ENCODE assay signal across 9 cellular contexts in genomic region chr1:15448877-15449462, GRCh38. TPM values are rescaled to one million over a fixed set of nuclear protein-coding genes. Genes with fewer than 3 reads are reported as not detected.
"Had no signal": no experiment of that assay in that cellular context is flagged by ENCODE, and none has a peak within 500 bp of the region (broad histone marks: within the 10 kb centered on the region; RNA-seq: fewer than 3 reads in every experiment).

No MANE protein-coding gene starts in this region.

- H3K4me3 ChIP-seq: GM23248 had no signal

- DNase-seq: GM23248, GOT3, H9, HCEC 1CT, KG1 had no signal

- H3K9ac ChIP-seq: GM23248 had no signal

- H3K27ac ChIP-seq: GM23248 had no signal

- H2AFZ ChIP-seq: GM23248 had no signal

- FAIRE-seq: H54, HTR-8/SVneo had no signal

RNA-seq across cellular contexts. Expression of gene CELA2A, which starts 7.6 kb away (rescaled TPM):
- total RNA-seq: GM23248, H9, HT-29 had no signal
- polyA plus RNA-seq: GM23248, IgD-negative memory B cell had no signal

RNA-seq across cellular contexts. Expression of gene CTRC, which starts 10.7 kb away (rescaled TPM):
- total RNA-seq: GM23248, H9, HT-29 had no signal
- polyA plus RNA-seq: GM23248, IgD-negative memory B cell had no signal

RNA-seq across cellular contexts. Expression of gene CELA2B, which starts 26.9 kb away (rescaled TPM):
- total RNA-seq: GM23248, H9, HT-29 had no signal
- polyA plus RNA-seq: GM23248, IgD-negative memory B cell had no signal
